In the genomic region with DNA sequence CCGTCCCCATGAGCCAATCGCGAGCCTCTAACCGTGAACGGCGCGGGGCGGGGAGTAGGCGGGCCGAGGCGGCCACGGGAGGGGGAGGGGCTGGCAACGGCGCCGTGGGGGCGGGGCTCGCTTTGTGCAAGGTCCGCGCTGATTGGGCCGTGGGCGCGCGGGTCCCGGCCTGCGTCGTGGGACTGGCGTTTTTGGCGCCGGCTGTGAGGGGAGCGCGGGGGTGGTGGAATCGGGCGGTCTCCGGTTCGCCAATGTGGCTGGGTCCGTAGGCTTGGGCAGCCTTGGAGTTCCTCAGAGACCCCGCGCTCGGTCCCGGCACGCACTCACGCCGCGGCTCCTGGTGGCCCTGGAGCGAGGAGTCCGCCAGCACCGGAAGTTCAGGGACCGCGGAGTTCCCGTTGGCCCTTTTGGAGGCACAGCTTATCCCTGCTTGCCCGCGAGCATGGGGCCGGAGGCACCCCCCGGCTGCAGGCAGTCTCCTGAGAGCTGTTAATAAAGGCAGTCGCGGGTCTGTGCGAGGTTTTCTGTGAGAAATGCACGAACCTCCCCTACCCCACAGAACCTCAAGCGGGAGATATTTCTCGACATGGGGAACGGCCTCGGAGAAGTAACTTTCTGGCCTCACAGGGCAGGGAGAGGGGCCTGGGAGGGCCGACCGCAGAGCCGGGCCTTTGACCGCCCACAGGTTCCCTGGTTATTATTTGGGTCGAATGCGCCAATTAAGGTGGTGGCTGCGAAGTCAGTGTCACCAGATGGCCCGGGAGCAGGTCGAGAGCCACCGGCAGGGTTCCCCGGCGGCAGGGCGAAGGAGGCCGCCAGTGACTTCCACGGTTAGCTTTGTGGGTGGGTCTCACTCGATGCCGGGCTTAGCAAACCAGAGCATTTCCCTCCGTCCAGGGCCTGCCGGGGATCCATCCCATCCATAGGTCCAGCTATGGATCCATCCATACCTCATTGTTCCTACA, we compare ENCODE assay signal across 8 cellular contexts.
DNase-seq lines count a peak whose midpoint lies in the region; ATAC-seq lines count a peak whose summit lies in the region.

No MANE protein-coding gene starts in this region.

- H3K9ac ChIP-seq in mucosa of rectum (ENCODE audit: low read depth in 1 of 2, low read length in 2 of 2): peak overlapping the region; percentile 89 to 93

- no peaks in the 10 kb centered on the region for H3K9me3 ChIP-seq in mucosa of rectum (ENCODE audit: control insufficient read depth in 2 of 2, low read length in 2 of 2)

- H3K36me3 ChIP-seq in mucosa of rectum (ENCODE audit: control insufficient read depth in 2 of 2, insufficient read depth in 2 of 2, low read length in 2 of 2): peaks cover 28 to 31% of the 10 kb centered on the region in 2 donors

- peak overlapping the region; percentile 88 to 92 for H3K4me3 ChIP-seq in mucosa of rectum (ENCODE audit: low read length in 2 of 2)

- ATAC-seq in HG03196 (IDR thresholded peaks at IDR 0.05; ENCODE audit: unreplicated experiment): peak; percentile 28

- peaks cover 18 to 19% of the 10 kb centered on the region in 2 donors for H3K4me1 ChIP-seq in mucosa of rectum (ENCODE audit: control insufficient read depth in 2 of 2, insufficient read depth in 2 of 2, low read length in 2 of 2)

- H3K27ac ChIP-seq in epithelial cell of prostate (peak overlapping the region; percentile 93), mucosa of rectum (ENCODE audit: low read depth in 2 of 2, low read length in 2 of 2) (peak overlapping the region; percentile 99 to 100)

- peak; percentile 98 to 99 for DNase-seq in NCI-H446 (lab: John Stamatoyannopoulos, UW)
- no peak for DNase-seq in NCI-H446 treated with DMSO at 0.1 percent for 48 hours (lab: John Stamatoyannopoulos, UW)
- DNase-seq in NK-92 treated with Interleukin-12 subunit alpha and Interleukin-12 subunit beta, amount 100 ng/mL, for 24 hours (lab: John Stamatoyannopoulos, UW): peak; percentile 97
- DNase-seq in activated T-cell treated with anti-CD3 and anti-CD28 coated beads for 1 hour (ENCODE audit: low read depth): peak; percentile 98
- no peak for DNase-seq in epithelial cell of prostate (ENCODE audit: low read depth, low spot score)
- DNase-seq in stimulated activated CD8-positive, alpha-beta memory T cell treated with anti-CD3 and anti-CD28 coated beads, Interleukin-4, amount 100 ng/mL, for 4 hours (ENCODE audit: low read depth in 2 of 2, low spot score in 1 of 2): peak; percentile 97 to 98

- H3K27me3 ChIP-seq in mucosa of rectum (ENCODE audit: control insufficient read depth in 2 of 2, insufficient read depth in 2 of 2, low read length in 2 of 2): no peaks in the 10 kb centered on the region

Comparison
In these comparisons a context has a peak if more than half of its experiments do, and no peak if none do; other contexts are left out.
1. DNase-seq: peak in NCI-H446 (2 of 2), NK-92 treated with Interleukin-12 subunit alpha and Interleukin-12 subunit beta, amount 100 ng/mL, for 24 hours (single experiment), activated T-cell treated with anti-CD3 and anti-CD28 coated beads for 1 hour (single experiment) and stimulated activated CD8-positive, alpha-beta memory T cell treated with anti-CD3 and anti-CD28 coated beads, Interleukin-4, amount 100 ng/mL, for 4 hours (2 of 2); none in NCI-H446 treated with DMSO at 0.1 percent for 48 hours (single experiment) and epithelial cell of prostate (single experiment).